In the genomic region with DNA sequence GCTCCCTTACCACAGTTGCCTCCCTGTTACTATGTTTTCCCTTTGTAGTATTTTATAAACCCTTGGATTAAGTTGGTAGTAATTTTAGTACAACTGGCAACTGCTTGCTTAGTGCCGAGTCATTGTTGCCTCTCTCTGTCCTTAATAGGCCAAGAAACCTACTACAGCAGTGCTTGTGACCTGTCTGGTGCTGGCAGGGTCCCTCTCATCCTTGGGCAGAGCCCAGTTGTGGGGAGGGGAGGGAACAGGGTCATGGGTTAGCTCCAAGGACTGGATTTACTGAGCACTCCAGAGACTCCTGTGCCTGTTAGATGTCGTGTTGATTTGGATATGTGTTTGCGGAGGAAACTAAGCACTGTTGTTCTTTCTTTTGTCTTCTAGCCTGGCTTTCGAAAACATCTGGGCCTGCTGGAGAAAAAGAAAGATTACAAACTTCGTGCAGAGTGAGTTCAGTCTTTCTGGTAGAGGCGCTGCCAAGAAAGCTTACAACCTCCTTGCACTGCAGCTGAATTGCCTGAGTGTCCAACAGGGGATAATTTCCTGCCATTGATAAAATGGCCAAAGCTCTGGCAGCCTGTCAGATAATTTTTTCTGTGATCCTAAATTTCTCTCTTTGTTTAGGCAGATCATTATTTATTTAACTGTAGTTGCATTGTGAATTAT, we compare ENCODE assay signal across 10 cellular contexts. TPM values are rescaled to one million over a fixed set of nuclear protein-coding genes. Genes with fewer than 3 reads are reported as not detected.
DNase-seq lines count a peak whose midpoint lies in the region; ATAC-seq and TF ChIP-seq lines count a peak whose summit lies in the region.
"Had no signal": no experiment of that assay in that cellular context is flagged by ENCODE, and none has a peak within 500 bp of the region (broad histone marks: within the 10 kb centered on the region; RNA-seq: fewer than 3 reads in every experiment).

No MANE protein-coding gene starts in this region.

- intact Hi-C loops in natural killer cell (cut with micrococcal nuclease), result no loop called here
- intact Hi-C loops in dorsolateral prefrontal cortex (cut with DNase I), result no loop called here
- intact Hi-C loops in uterus (cut with DNase I; ENCODE audit: low total_unique reads), result no loop called here

- no peak overlapping the region for H3K4me3 Mint-ChIP-seq in natural killer cell
- no peak overlapping the region for H3K4me3 Mint-ChIP-seq in natural killer cell treated with Interleukin-12 subunit alpha and Interleukin-12 subunit beta and Interleukin-15 and Interleukin-18, amount 100 ng/mL, for 72 hours

- H3K27me3 ChIP-seq in dorsolateral prefrontal cortex (no peaks in the 10 kb centered on the region), uterus (no peaks in the 10 kb centered on the region)

- no peaks in the 10 kb centered on the region for H3K36me3 ChIP-seq in uterus

- no peak for TF ChIP-seq CTCF in natural killer cell (IDR thresholded peaks at IDR 0.05)
- no peak for TF ChIP-seq CTCF in dorsolateral prefrontal cortex (IDR thresholded peaks at IDR 0.05 in 54 of 56, conservative IDR thresholded peaks at IDR 0.05 in 2 of 56; ENCODE audit: low read depth in 1 of 56, partially characterized antibody in 56 of 56)
- no peak for TF ChIP-seq CTCF in uterus (IDR thresholded peaks at IDR 0.05)

- no peaks in the 10 kb centered on the region for H3K36me3 Mint-ChIP-seq in natural killer cell
- H3K36me3 Mint-ChIP-seq in natural killer cell treated with Interleukin-12 subunit alpha and Interleukin-12 subunit beta and Interleukin-15 and Interleukin-18, amount 100 ng/mL, for 72 hours, result peaks cover 13% of the 10 kb centered on the region

- H3K27ac ChIP-seq in dorsolateral prefrontal cortex, result peak overlapping the region in 46 of 59 donors; percentile 4 to 79 (median 53)
- H3K27ac ChIP-seq in uterus, result peak overlapping the region; percentile 19 to 35

- no peak for DNase-seq in natural killer cell
- no peak for DNase-seq in natural killer cell treated with Interleukin-12 subunit alpha and Interleukin-12 subunit beta and Interleukin-15 and Interleukin-18, amount 100 ng/mL, for 72 hours (ENCODE audit: low spot score)
- no peak for DNase-seq in dorsolateral prefrontal cortex
- DNase-seq in medulla oblongata (ENCODE audit: extremely low spot score), result peak; percentile 47
- no peak for DNase-seq in uterus
- no peak for DNase-seq in NCI-H345 (lab: John Stamatoyannopoulos, UW)
- DNase-seq: NCI-H774, T-helper 9 cell had no signal

- H3K27ac Mint-ChIP-seq in natural killer cell, result peak overlapping the region; percentile 24 to 29
- H3K27ac Mint-ChIP-seq in natural killer cell treated with Interleukin-12 subunit alpha and Interleukin-12 subunit beta and Interleukin-15 and Interleukin-18, amount 100 ng/mL, for 72 hours, result peak overlapping the region in 1 of 2 donors; percentile 27

- TF ChIP-seq POLR2A in uterus (IDR thresholded peaks at IDR 0.05), result no peak

- H3K4me3 ChIP-seq in dorsolateral prefrontal cortex, result peak overlapping the region in 2 of 59 donors; percentile 15 to 17
- no peak overlapping the region for H3K4me3 ChIP-seq in uterus

- no peak for ATAC-seq in natural killer cell
- no peak for ATAC-seq in natural killer cell treated with Interleukin-12 subunit alpha and Interleukin-12 subunit beta and Interleukin-15 and Interleukin-18, amount 100 ng/mL, for 72 hours
- ATAC-seq in GM18873 (IDR thresholded peaks at IDR 0.05; ENCODE audit: low FRiP score, unreplicated experiment), result no peak
- ATAC-seq in HG03095 (IDR thresholded peaks at IDR 0.05; ENCODE audit: unreplicated experiment), result no peak

- H3K27me3 Mint-ChIP-seq in natural killer cell (ENCODE audit: low read depth in 2 of 2), result no peaks in the 10 kb centered on the region
- no peaks in the 10 kb centered on the region for H3K27me3 Mint-ChIP-seq in natural killer cell treated with Interleukin-12 subunit alpha and Interleukin-12 subunit beta and Interleukin-15 and Interleukin-18, amount 100 ng/mL, for 72 hours

- H3K9me3 Mint-ChIP-seq in natural killer cell, result no peaks in the 10 kb centered on the region
- no peaks in the 10 kb centered on the region for H3K9me3 Mint-ChIP-seq in natural killer cell treated with Interleukin-12 subunit alpha and Interleukin-12 subunit beta and Interleukin-15 and Interleukin-18, amount 100 ng/mL, for 72 hours

- peaks cover 39 to 43% of the 10 kb centered on the region in 2 donors for H3K4me1 Mint-ChIP-seq in natural killer cell
- H3K4me1 Mint-ChIP-seq in natural killer cell treated with Interleukin-12 subunit alpha and Interleukin-12 subunit beta and Interleukin-15 and Interleukin-18, amount 100 ng/mL, for 72 hours (ENCODE audit: low read depth in 2 of 2), result peaks cover 30 to 41% of the 10 kb centered on the region in 2 donors

- peaks cover 10 to 12% of the 10 kb centered on the region in 2 donors for H3K4me1 ChIP-seq in uterus

- H3K9me3 ChIP-seq in uterus, result no peaks in the 10 kb centered on the region

RNA-seq across cellular contexts. Expression of a gene that starts 3.6 kb away (rescaled TPM):
- total RNA-seq in natural killer cell (10 to 100 TPM; 13.4 to 20.7 (median 19.2) TPM), dorsolateral prefrontal cortex (10 to 100 TPM; 13.6 to 33.4 (median 24.4) TPM), uterus (10 to 100 TPM in 3 of 4 donors, 1 to 10 TPM in 1; 8.2 to 60.3 (median 36.9) TPM)
- 10 to 100 TPM; 59.9 to 60.0 TPM for total RNA-seq in natural killer cell treated with Interleukin-12 subunit alpha and Interleukin-12 subunit beta and Interleukin-15 and Interleukin-18, amount 100 ng/mL, for 72 hours

RNA-seq across cellular contexts. Expression of a gene that starts 10.8 kb away (rescaled TPM):
- 10 to 100 TPM; 49.3 to 82.6 (median 53.6) TPM for total RNA-seq in natural killer cell
- total RNA-seq in natural killer cell treated with Interleukin-12 subunit alpha and Interleukin-12 subunit beta and Interleukin-15 and Interleukin-18, amount 100 ng/mL, for 72 hours, result 10 to 100 TPM; 24.5 TPM
- 10 to 100 TPM in 51 of 120 experiments, 1 to 10 TPM in 69; 5.8 to 18.5 (median 9.6) TPM for total RNA-seq in dorsolateral prefrontal cortex
- 10 to 100 TPM; 21.0 to 97.5 (median 42.1) TPM for total RNA-seq in uterus

RNA-seq across cellular contexts. Expression of a gene that starts 26.3 kb away (rescaled TPM):
- total RNA-seq in natural killer cell, result 10 to 100 TPM; 48.7 to 75.8 (median 71.1) TPM
- total RNA-seq in natural killer cell treated with Interleukin-12 subunit alpha and Interleukin-12 subunit beta and Interleukin-15 and Interleukin-18, amount 100 ng/mL, for 72 hours, result 100 to 1,000 TPM in 1 of 2 donors, 10 to 100 TPM in 1; 90.7 to 174 TPM
- 10 to 100 TPM; 30.2 to 67.9 (median 44.5) TPM for total RNA-seq in dorsolateral prefrontal cortex
- total RNA-seq in uterus, result 100 to 1,000 TPM in 1 of 4 donors, 10 to 100 TPM in 3; 22.6 to 102 (median 45.4) TPM

RNA-seq across cellular contexts. Expression of a gene that starts 30.5 kb away (rescaled TPM):
- total RNA-seq in natural killer cell (under 1 TPM in 2 of 3 donors, not detected in 1; 0.12 to 0.15 TPM), dorsolateral prefrontal cortex (1 to 10 TPM; 1.6 to 8.4 (median 4.4) TPM), uterus (not detected)
- under 1 TPM; 0.50 to 0.93 TPM for total RNA-seq in natural killer cell treated with Interleukin-12 subunit alpha and Interleukin-12 subunit beta and Interleukin-15 and Interleukin-18, amount 100 ng/mL, for 72 hours
